Comparison of ENCODE assay signal across 8 cellular contexts in the genomic region with DNA sequence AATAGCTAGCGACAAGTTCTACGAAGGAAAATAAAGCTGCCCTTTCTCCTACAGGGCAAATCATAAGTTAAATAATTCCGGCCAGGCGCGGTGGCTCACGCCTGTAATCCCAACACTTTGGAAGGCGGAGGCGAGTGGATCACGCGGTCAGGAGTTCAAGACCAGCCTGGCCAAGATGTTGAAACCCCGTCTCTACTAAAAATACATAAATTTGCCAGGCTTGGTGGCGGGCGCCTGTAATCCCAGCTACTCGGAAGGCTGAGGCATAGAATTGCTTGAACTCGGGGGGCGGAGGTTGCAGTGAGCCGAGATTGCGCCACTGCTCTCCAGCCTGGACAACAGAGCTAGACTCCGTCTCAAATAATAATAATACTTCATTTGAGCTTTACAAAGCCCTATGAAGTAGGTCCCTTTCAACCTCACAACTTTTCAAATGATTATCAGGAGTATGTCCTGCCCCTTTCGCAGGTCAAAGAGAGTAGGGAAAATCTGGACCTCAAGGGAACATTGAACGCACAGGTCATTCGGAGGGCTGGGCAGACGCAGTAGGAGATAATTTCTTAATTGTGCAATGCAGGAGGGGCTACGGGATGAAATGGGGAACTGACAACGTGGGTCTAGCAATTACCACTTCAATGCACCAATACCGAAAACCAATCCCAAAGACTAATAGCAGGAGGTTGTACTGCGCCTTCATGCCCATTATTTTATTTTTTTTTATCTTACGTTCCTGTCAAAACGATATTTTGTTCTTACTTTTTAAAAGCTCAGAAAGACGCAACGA. TPM values are rescaled to one million over a fixed set of nuclear protein-coding genes. Genes with fewer than 3 reads are reported as not detected.
A peak's percentile ranks its signal among the peaks of the same experiment; 100 is the strongest.
DNase-seq lines count a peak whose midpoint lies in the region; ATAC-seq and TF ChIP-seq lines count a peak whose summit lies in the region.

No MANE protein-coding gene starts in this region.

- peak; percentile 13 for ATAC-seq in GM18511 (IDR thresholded peaks at IDR 0.05; ENCODE audit: unreplicated experiment)
- ATAC-seq in GM18502 (IDR thresholded peaks at IDR 0.05; ENCODE audit: poor library complexity, unreplicated experiment): no peak

- peak overlapping the region; percentile 82 for H3K4me3 ChIP-seq in NT2/D1 (ENCODE audit: insufficient read length, low read depth)
- H3K4me3 ChIP-seq in ectodermal cell (ENCODE audit: insufficient read depth, low read depth, low read length): peak overlapping the region; percentile 57

- TF ChIP-seq CTCF in nephron (IDR thresholded peaks at IDR 0.05; ENCODE audit: unreplicated experiment in 3 of 3): no peak

- no peak overlapping the region for H3K27ac ChIP-seq in ectodermal cell (ENCODE audit: insufficient read depth, low read depth, low read length, poor library complexity, severe bottlenecking)

- no peak for DNase-seq in NT2/D1 (ENCODE audit: low read depth, low spot score)
- no peak for DNase-seq in NCI-H1105 (lab: John Stamatoyannopoulos, UW)
- no peak for DNase-seq in stimulated activated CD8-positive, alpha-beta memory T cell treated with anti-CD3 and anti-CD28 coated beads, Interleukin-4, amount 100 ng/mL, for 48 hours
- no peak for DNase-seq in COR-L47 (lab: John Stamatoyannopoulos, UW)

- peak overlapping the region; percentile 96 for H3K4me3 Mint-ChIP-seq in nephron

- H3K36me3 ChIP-seq in NT2/D1 (ENCODE audit: insufficient read depth, insufficient read length, low read length) (no peaks in the 10 kb centered on the region), ectodermal cell (ENCODE audit: control insufficient read depth, insufficient read depth, low read length) (no peaks in the 10 kb centered on the region)

- peaks cover 30% of the 10 kb centered on the region for H3K27me3 ChIP-seq in NT2/D1 (ENCODE audit: insufficient read depth, insufficient read length)
- H3K27me3 ChIP-seq in ectodermal cell (ENCODE audit: control insufficient read depth, insufficient read depth, low read length, poor library complexity, severe bottlenecking): peaks cover 20% of the 10 kb centered on the region

- no peaks in the 10 kb centered on the region for H3K36me3 Mint-ChIP-seq in nephron (ENCODE audit: low read depth)

- peak overlapping the region; percentile 50 for H3K9ac ChIP-seq in NT2/D1 (ENCODE audit: insufficient read length, low read depth)

- no peaks in the 10 kb centered on the region for H3K4me1 ChIP-seq in NT2/D1 (ENCODE audit: insufficient read depth, insufficient read length)
- H3K4me1 ChIP-seq in ectodermal cell (ENCODE audit: control insufficient read depth, insufficient read depth, low read length): no peaks in the 10 kb centered on the region

- H3K27me3 Mint-ChIP-seq in nephron (ENCODE audit: low read depth): peaks cover 10% of the 10 kb centered on the region

- H3K4me1 Mint-ChIP-seq in nephron: peaks cover 22% of the 10 kb centered on the region

- peak overlapping the region; percentile 43 to 91 (median 70) for H3K27ac Mint-ChIP-seq in nephron

- H3K9me3 Mint-ChIP-seq in nephron: peaks cover 2% of the 10 kb centered on the region

- no peaks in the 10 kb centered on the region for H3K9me3 ChIP-seq in NT2/D1 (ENCODE audit: insufficient read depth, low read length)
- H3K9me3 ChIP-seq in ectodermal cell (ENCODE audit: control insufficient read depth, low read length): no peaks in the 10 kb centered on the region

- WGBS in ectodermal cell, 2 experiments: 55 to 57% methylated on average over 31 of the region's 31 CpGs

RNA-seq across cellular contexts. Expression of gene COMMD9, which starts 0.6 kb away (rescaled TPM):
- polyA plus RNA-seq in ectodermal cell (2013, experiment 1 of 4): 51.7 TPM
- polyA plus RNA-seq in ectodermal cell (2013, experiment 2 of 4): 49.8 TPM
- polyA plus RNA-seq in ectodermal cell (2013, experiment 3 of 4): 33.2 TPM
- 35.4 TPM for polyA plus RNA-seq in ectodermal cell (2013, experiment 4 of 4)

RNA-seq across cellular contexts. Expression of gene PRR5L, which starts 7.5 kb away (rescaled TPM):
- polyA plus RNA-seq in ectodermal cell (2013, experiment 1 of 4): 13.5 TPM
- polyA plus RNA-seq in ectodermal cell (2013, experiment 2 of 4): 15.4 TPM
- 13.3 TPM for polyA plus RNA-seq in ectodermal cell (2013, experiment 3 of 4)
- polyA plus RNA-seq in ectodermal cell (2013, experiment 4 of 4): 12.6 TPM
